Comparison of ENCODE assay signal across 8 cellular contexts in genomic region chr14:52950898-52951729, GRCh38. TPM values are rescaled to one million over a fixed set of nuclear protein-coding genes. Genes with fewer than 3 reads are reported as not detected.
DNase-seq lines count a peak whose midpoint lies in the region; ATAC-seq and TF ChIP-seq lines count a peak whose summit lies in the region.

FERMT2 (minus strand) TSS chr14:52951050; CDS start chr14:52950568, 482 bp downstream.

- WGBS in mesodermal cell (ENCODE audit: insufficient coverage in 2 of 2), 2 experiments, result 0 to 1% methylated on average over 46 to 55 of the region's 96 CpGs

- H3K36me3 ChIP-seq in mesodermal cell (ENCODE audit: control insufficient read depth, insufficient read depth, low read length) (peaks cover 19% of the 10 kb centered on the region), thoracic aorta (no peaks in the 10 kb centered on the region)

- POLR2A ChIA-PET in activated CD8-positive, alpha-beta T cell treated with anti-CD3 and anti-CD28 coated beads, Interleukin-2, amount 10 ng/mL, durations not matched to agents 7 days and 5 days (lab: Charles Lee), result no interaction called here

- H3K36me3 Mint-ChIP-seq in activated CD8-positive, alpha-beta T cell treated with anti-CD3 and anti-CD28 coated beads, Interleukin-2, amount 10 ng/mL, durations not matched to agents 7 days and 5 days (ENCODE audit: low read depth), result no peaks in the 10 kb centered on the region

- no peaks in the 10 kb centered on the region for H3K9me3 Mint-ChIP-seq in activated CD8-positive, alpha-beta T cell treated with anti-CD3 and anti-CD28 coated beads, Interleukin-2, amount 10 ng/mL, durations not matched to agents 7 days and 5 days (ENCODE audit: insufficient read depth)

- peak; percentile 90 for DNase-seq in DMS53 (lab: John Stamatoyannopoulos, UW)
- peak; percentile 91 for DNase-seq in HCEC 1CT
- DNase-seq in NCI-H2171 (lab: John Stamatoyannopoulos, UW), result peak; percentile 89
- no peak for DNase-seq in activated CD8-positive, alpha-beta T cell treated with anti-CD3 and anti-CD28 coated beads, Interleukin-2, amount 10 ng/mL, durations not matched to agents 7 days and 5 days
- DNase-seq in erythroblast (lab: John Stamatoyannopoulos, UW), result peak; percentile 12 to 28
- DNase-seq in thoracic aorta (ENCODE audit: low spot score), result peak; percentile 47

- TF ChIP-seq CTCF in thoracic aorta (IDR thresholded peaks at IDR 0.05), result no peak

- CTCF ChIA-PET in activated CD8-positive, alpha-beta T cell treated with anti-CD3 and anti-CD28 coated beads, Interleukin-2, amount 10 ng/mL, durations not matched to agents 7 days and 5 days (lab: Charles Lee), result interaction anchor here (1.4 to 2.2 kb wide), 2 partner anchors 10 to 12 kb away, joined by 4 to 11 read pairs; no protein-coding TSS in a partner anchor

- H3K27ac Mint-ChIP-seq in activated CD8-positive, alpha-beta T cell treated with anti-CD3 and anti-CD28 coated beads, Interleukin-2, amount 10 ng/mL, durations not matched to agents 7 days and 5 days, result no peak within 1 kb of the TSS

- H3K27ac ChIP-seq in mesodermal cell (ENCODE audit: low read depth, low read length, severe bottlenecking) (peak within 1 kb of the TSS; percentile 98), thoracic aorta (peak within 1 kb of the TSS; percentile 98 to 99)

- peaks cover 18% of the 10 kb centered on the region for H3K4me1 Mint-ChIP-seq in activated CD8-positive, alpha-beta T cell treated with anti-CD3 and anti-CD28 coated beads, Interleukin-2, amount 10 ng/mL, durations not matched to agents 7 days and 5 days (ENCODE audit: low read depth)

- H3K9me3 ChIP-seq in mesodermal cell (ENCODE audit: control insufficient read depth, low read length) (no peaks in the 10 kb centered on the region), thoracic aorta (no peaks in the 10 kb centered on the region)

- H3K4me1 ChIP-seq in mesodermal cell (ENCODE audit: control insufficient read depth, insufficient read depth, low read length, poor library complexity, severe bottlenecking), result peaks cover 21% of the 10 kb centered on the region
- peaks cover 4 to 65% of the 10 kb centered on the region in 2 donors for H3K4me1 ChIP-seq in thoracic aorta (ENCODE audit: control insufficient read depth in 1 of 2, low read depth in 2 of 2)

- peak within 1 kb of the TSS; percentile 90 for H3K4me3 ChIP-seq in mesodermal cell (ENCODE audit: extremely low read depth, insufficient read depth, low read length, poor library complexity, severe bottlenecking)
- H3K4me3 ChIP-seq in thoracic aorta, result peak within 1 kb of the TSS; percentile 94

- peaks cover 65% of the 10 kb centered on the region for H3K27me3 Mint-ChIP-seq in activated CD8-positive, alpha-beta T cell treated with anti-CD3 and anti-CD28 coated beads, Interleukin-2, amount 10 ng/mL, durations not matched to agents 7 days and 5 days (ENCODE audit: low read depth)

- no peaks in the 10 kb centered on the region for H3K27me3 ChIP-seq in thoracic aorta (replicated peaks; ENCODE audit: insufficient read depth)

- H3K4me3 Mint-ChIP-seq in activated CD8-positive, alpha-beta T cell treated with anti-CD3 and anti-CD28 coated beads, Interleukin-2, amount 10 ng/mL, durations not matched to agents 7 days and 5 days, result peak within 1 kb of the TSS; percentile 77

- TF ChIP-seq POLR2A in erythroblast (IDR thresholded peaks at IDR 0.05; ENCODE audit: low read length), result no peak

- ATAC-seq in activated CD8-positive, alpha-beta T cell treated with anti-CD3 and anti-CD28 coated beads, Interleukin-2, amount 10 ng/mL, durations not matched to agents 7 days and 5 days, result peak; percentile 71
- peak; percentile 67 for ATAC-seq in thoracic aorta (ENCODE audit: insufficient number of reproducible peaks, low FRiP score, low read depth)
- ATAC-seq in HG03439 (IDR thresholded peaks at IDR 0.05; ENCODE audit: unreplicated experiment), result no peak

RNA-seq across cellular contexts. Expression of gene FERMT2, which starts in this region (rescaled TPM):
- not detected for total RNA-seq in activated CD8-positive, alpha-beta T cell treated with anti-CD3 and anti-CD28 coated beads, Interleukin-2, amount 10 ng/mL, durations not matched to agents 7 days and 5 days
- 197 TPM for polyA plus RNA-seq in mesodermal cell (2013, experiment 1 of 2)
- 198 TPM for polyA plus RNA-seq in mesodermal cell (2013, experiment 2 of 2)
- 100 to 1,000 TPM; 197 to 225 TPM for total RNA-seq in thoracic aorta

Comparison
In these comparisons a context has a peak if more than half of its experiments do, and no peak if none do; other contexts are left out.
1. RNA of gene FERMT2 (total RNA-seq): 197 to 225 TPM in thoracic aorta; not detected in activated CD8-positive, alpha-beta T cell treated with anti-CD3 and anti-CD28 coated beads, Interleukin-2, amount 10 ng/mL, durations not matched to agents 7 days and 5 days; every median in the first group is over 100 times any median in the second.
2. Peak in ATAC-seq in activated CD8-positive, alpha-beta T cell treated with anti-CD3 and anti-CD28 coated beads, Interleukin-2, amount 10 ng/mL, durations not matched to agents 7 days and 5 days; RNA of the gene not detected or under 1 TPM.